ENCODE assay signal across 6 cellular contexts in the genomic region with DNA sequence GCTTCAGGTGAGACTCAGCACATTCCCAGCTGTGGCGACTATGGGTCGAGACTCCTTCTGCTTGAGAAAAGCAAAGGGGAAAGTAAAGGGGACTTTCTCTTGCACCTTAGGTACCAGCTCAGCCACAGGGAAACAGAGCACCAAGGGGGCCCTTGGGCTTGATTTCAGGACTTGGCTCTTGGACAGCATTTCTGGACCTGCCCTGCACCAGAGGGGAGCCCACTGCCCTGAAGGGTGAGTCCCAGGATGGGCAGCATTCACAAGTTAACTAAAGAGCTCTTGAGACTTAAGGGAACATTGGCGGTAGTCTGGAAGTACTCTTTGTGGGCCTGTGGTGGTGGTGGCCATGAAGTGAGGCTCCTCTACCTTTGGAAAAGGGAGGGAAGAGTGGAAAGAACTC. TPM values are rescaled to one million over a fixed set of nuclear protein-coding genes. Genes with fewer than 3 reads are reported as not detected.
"Had no signal": no experiment of that assay in that cellular context is flagged by ENCODE, and none has a peak within 500 bp of the region (broad histone marks: within the 10 kb centered on the region; RNA-seq: fewer than 3 reads in every experiment).

No MANE protein-coding gene starts in this region.

- ATAC-seq: K562 had no signal

- H3K4me3 ChIP-seq: GM23248, K562 had no signal

- H2AFZ ChIP-seq: GM23248 had no signal

- H3K27ac ChIP-seq: GM23248 had no signal

- H3K9ac ChIP-seq: GM23248 had no signal

- DNase-seq: GM23248, H9, HCEC 1CT, KG1 had no signal

RNA-seq across cellular contexts. Expression of a gene that starts 50.3 kb away (rescaled TPM):
- polyA plus RNA-seq: IgD-negative memory B cell, K562 had no signal
